ENCODE assay signal across 27 cellular contexts in genomic region chr15:45451265-45451664, GRCh38.
"Had no signal": no experiment of that assay in that cellular context is flagged by ENCODE, and none has a peak within 500 bp of the region (broad histone marks: within the 10 kb centered on the region; RNA-seq: fewer than 3 reads in every experiment).

No MANE protein-coding gene starts in this region.

- DNase-seq: activated CD4-positive, alpha-beta T cell treated with anti-CD3 and anti-CD28 coated beads for 36 hours; activated CD4-positive, CD25-positive, alpha-beta regulatory T cell; activated effector memory CD4-positive, alpha-beta T cell treated with anti-CD3 and anti-CD28 coated beads, Interleukin-2, amount 50 U/mL, for 16 hours; activated naive CD4-positive, alpha-beta T cell treated with anti-CD3 and anti-CD28 coated beads, Interleukin-2, amount 10 ng/mL, durations not matched to agents 7 days and 5 days; activated naive CD8-positive, alpha-beta T cell treated with anti-CD3 and anti-CD28 coated beads, Interleukin-2, amount 10 ng/mL, durations not matched to agents 7 days and 5 days; activated T-cell treated with anti-CD3 and anti-CD28 coated beads for 4 hours; cortex of kidney; heart left ventricle; left lung; naive thymus-derived CD4-positive, alpha-beta T cell; ovary; retina; sigmoid colon; small intestine; stimulated activated CD4-positive, alpha-beta T cell treated with anti-CD3 and anti-CD28 coated beads, Interleukin-15, amount 100 ng/mL, for 24 hours; stimulated activated CD4-positive, alpha-beta T cell treated with anti-CD3 and anti-CD28 coated beads, Interleukin-2, amount 100 ng/mL, for 24 hours; stimulated activated naive CD4-positive, alpha-beta T cell; T-helper 1 cell; testis; trophoblast cell had no signal

- H3K27me3 Mint-ChIP-seq: activated CD4-positive, alpha-beta T cell treated with anti-CD3 and anti-CD28 coated beads for 36 hours; activated naive CD8-positive, alpha-beta T cell treated with anti-CD3 and anti-CD28 coated beads, Interleukin-2, amount 10 ng/mL, durations not matched to agents 7 days and 5 days; progenitor cell of endocrine pancreas had no signal

- H3K36me3 Mint-ChIP-seq: activated naive CD4-positive, alpha-beta T cell treated with anti-CD3 and anti-CD28 coated beads, Interleukin-2, amount 10 ng/mL, durations not matched to agents 7 days and 5 days; brain had no signal

- H3K9me3 Mint-ChIP-seq: T-helper 2 cell treated with Interferon-gamma antibody and Interleukin-4, amounts not matched to agents 5 μg/mL and 100 μg/mL, for 36 hours had no signal

- H3K27me3 ChIP-seq: ascending aorta, left lung, ovary, sigmoid colon, testis had no signal

- H3K9me3 ChIP-seq: ascending aorta, gastroesophageal sphincter, heart left ventricle, left lung, ovary, sigmoid colon, testis had no signal

- H3K27ac ChIP-seq: ascending aorta, gastroesophageal sphincter, heart left ventricle, ovary, testis had no signal

- H3K27ac Mint-ChIP-seq: activated CD4-positive, alpha-beta T cell treated with anti-CD3 and anti-CD28 coated beads for 36 hours; activated naive CD4-positive, alpha-beta T cell treated with anti-CD3 and anti-CD28 coated beads, Interleukin-2, amount 10 ng/mL, durations not matched to agents 7 days and 5 days; activated naive CD8-positive, alpha-beta T cell treated with anti-CD3 and anti-CD28 coated beads, Interleukin-2, amount 10 ng/mL, durations not matched to agents 7 days and 5 days; activated T-helper 1 cell treated with anti-CD3 and anti-CD28 coated beads, Interleukin-12 subunit alpha, Interleukin-12 subunit beta, Interleukin-2, Interleukin-4 antibody, amounts not matched to agents 30 ng/mL and 10 ng/mL and 1 ng/mL, durations not matched to agents 14 hours and 24 hours and 36 hours; brain; naive thymus-derived CD4-positive, alpha-beta T cell; T-helper 2 cell treated with Interferon-gamma antibody and Interleukin-4, amounts not matched to agents 5 μg/mL and 100 μg/mL, for 36 hours had no signal

- H3K4me3 ChIP-seq: ascending aorta, gastroesophageal sphincter, heart left ventricle, lung, ovary, sigmoid colon, testis had no signal

- H3K4me3 Mint-ChIP-seq: activated CD4-positive, alpha-beta T cell treated with anti-CD3 and anti-CD28 coated beads for 36 hours; activated naive CD4-positive, alpha-beta T cell treated with anti-CD3 and anti-CD28 coated beads, Interleukin-2, amount 10 ng/mL, durations not matched to agents 7 days and 5 days; activated naive CD8-positive, alpha-beta T cell treated with anti-CD3 and anti-CD28 coated beads, Interleukin-2, amount 10 ng/mL, durations not matched to agents 7 days and 5 days; activated T-helper 1 cell treated with anti-CD3 and anti-CD28 coated beads, Interleukin-12 subunit alpha, Interleukin-12 subunit beta, Interleukin-2, Interleukin-4 antibody, amounts not matched to agents 30 ng/mL and 10 ng/mL and 1 ng/mL, durations not matched to agents 14 hours and 24 hours and 36 hours; brain; naive thymus-derived CD4-positive, alpha-beta T cell; T-helper 2 cell treated with Interferon-gamma antibody and Interleukin-4, amounts not matched to agents 5 μg/mL and 100 μg/mL, for 36 hours had no signal

- H3K36me3 ChIP-seq: ascending aorta, gastroesophageal sphincter, heart left ventricle, left lung, ovary, sigmoid colon had no signal

- ATAC-seq: activated CD4-positive, alpha-beta T cell treated with anti-CD3 and anti-CD28 coated beads for 36 hours; gastroesophageal sphincter; heart left ventricle; left lung; naive thymus-derived CD4-positive, alpha-beta T cell had no signal

- H3K4me1 ChIP-seq: ascending aorta, testis had no signal
